ENCODE assay signal across 17 cellular contexts in the genomic region with DNA sequence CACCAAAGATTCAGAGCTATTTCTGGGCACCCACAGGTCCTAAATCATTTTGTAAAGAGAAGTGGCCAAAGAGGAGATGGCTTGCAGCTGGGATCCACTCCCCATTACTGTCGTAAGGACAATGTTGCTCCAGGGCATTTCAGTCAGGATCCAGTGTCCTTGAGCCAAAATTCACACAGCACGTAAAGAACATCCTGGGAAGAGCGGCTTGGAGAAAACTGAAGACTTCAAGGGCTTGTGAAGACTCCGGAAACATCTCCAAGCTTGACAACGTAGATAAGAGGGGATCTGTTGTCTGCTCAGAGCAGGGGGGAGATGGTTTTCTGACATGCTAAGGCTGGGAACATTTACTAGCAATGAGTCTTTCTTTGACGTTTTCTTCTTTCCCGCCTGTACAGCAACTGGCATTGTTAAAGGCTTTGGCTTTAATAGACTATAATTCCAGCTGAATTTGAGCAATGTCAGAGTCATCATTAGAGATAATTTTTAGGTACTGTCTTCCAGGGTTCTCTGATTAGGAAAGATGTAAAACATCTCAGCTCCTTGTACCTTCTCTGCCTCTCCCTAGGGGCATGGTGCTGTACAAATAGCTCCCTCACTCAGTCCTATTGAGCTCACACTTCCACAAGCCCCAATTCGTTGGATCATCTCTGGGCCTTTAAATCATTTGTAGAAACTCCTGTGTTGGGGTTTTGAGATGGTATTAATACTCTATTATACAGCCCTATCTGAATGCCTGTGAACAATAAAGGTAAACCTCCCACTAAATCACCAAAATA. TPM values are rescaled to one million over a fixed set of nuclear protein-coding genes. Genes with fewer than 3 reads are reported as not detected.
DNase-seq lines count a peak whose midpoint lies in the region; ATAC-seq and TF ChIP-seq lines count a peak whose summit lies in the region.
"Had no signal": no experiment of that assay in that cellular context is flagged by ENCODE, and none has a peak within 500 bp of the region (broad histone marks: within the 10 kb centered on the region; RNA-seq: fewer than 3 reads in every experiment).

No MANE protein-coding gene starts in this region.

- H3K27ac Mint-ChIP-seq in mesothelial cell of epicardium (peak overlapping the region; percentile 76), CD14-positive monocyte (no peak overlapping the region)
- H3K27ac Mint-ChIP-seq in activated CD4-positive, alpha-beta T cell treated with anti-CD3 and anti-CD28 coated beads, Interleukin-2, amount 10 ng/mL, durations not matched to agents 24 days and 14 days, result no peak overlapping the region
- H3K27ac Mint-ChIP-seq: IgD-negative memory B cell had no signal

- no peak for TF ChIP-seq CTCF in RWPE2 (IDR thresholded peaks at IDR 0.05; ENCODE audit: poor library complexity, severe bottlenecking)
- TF ChIP-seq CTCF in mesothelial cell of epicardium (IDR thresholded peaks at IDR 0.05; ENCODE audit: unreplicated experiment), result no peak
- no peak for TF ChIP-seq CTCF in CD14-positive monocyte (IDR thresholded peaks at IDR 0.05)
- TF ChIP-seq CTCF in tibial artery (IDR thresholded peaks at IDR 0.05), result no peak

- H3K4me1 ChIP-seq in RWPE2 (ENCODE audit: insufficient read depth, poor library complexity, severe bottlenecking) (no peaks in the 10 kb centered on the region), tibial artery (no peaks in the 10 kb centered on the region)
- H3K4me1 ChIP-seq: A549 had no signal

- no peak overlapping the region for H3K27ac ChIP-seq in RWPE2 (ENCODE audit: poor library complexity, severe bottlenecking)
- no peak overlapping the region for H3K27ac ChIP-seq in tibial artery
- H3K27ac ChIP-seq: A549, C4-2B had no signal

- H3K9me3 Mint-ChIP-seq in mesothelial cell of epicardium (peaks cover 10% of the 10 kb centered on the region), CD14-positive monocyte (peaks cover 0 to 12% (median 5%) of the 10 kb centered on the region in 7 donors)
- no peaks in the 10 kb centered on the region for H3K9me3 Mint-ChIP-seq in activated CD4-positive, alpha-beta T cell treated with anti-CD3 and anti-CD28 coated beads, Interleukin-2, amount 10 ng/mL, durations not matched to agents 24 days and 14 days
- H3K9me3 Mint-ChIP-seq: IgD-negative memory B cell had no signal

- H3K4me3 ChIP-seq in RWPE2 (ENCODE audit: severe bottlenecking), result no peak overlapping the region
- H3K4me3 ChIP-seq in tibial artery, result no peak overlapping the region
- H3K4me3 ChIP-seq: A549 had no signal

- H3K27me3 Mint-ChIP-seq in mesothelial cell of epicardium (ENCODE audit: low read depth), result peaks cover 15% of the 10 kb centered on the region
- H3K27me3 Mint-ChIP-seq in CD14-positive monocyte (ENCODE audit: low read depth in 3 of 3), result peaks cover 0 to 2% (median 2%) of the 10 kb centered on the region in 3 donors
- H3K27me3 Mint-ChIP-seq in activated CD4-positive, alpha-beta T cell treated with anti-CD3 and anti-CD28 coated beads, Interleukin-2, amount 10 ng/mL, durations not matched to agents 24 days and 14 days, result no peaks in the 10 kb centered on the region
- H3K27me3 Mint-ChIP-seq: IgD-negative memory B cell had no signal

- peaks cover 32% of the 10 kb centered on the region for H3K27me3 ChIP-seq in RWPE2 (ENCODE audit: insufficient read depth, poor library complexity, severe bottlenecking)
- no peaks in the 10 kb centered on the region for H3K27me3 ChIP-seq in tibial artery

- H3K9me3 ChIP-seq in RWPE2 (ENCODE audit: severe bottlenecking) (no peaks in the 10 kb centered on the region), tibial artery (no peaks in the 10 kb centered on the region)
- H3K9me3 ChIP-seq: A549 had no signal

- 0 out of 3 replicates have a peak, but pooled peaks have one; percentile 12 for ATAC-seq in RWPE2 (ENCODE audit: low read depth)
- no peak for ATAC-seq in activated CD4-positive, CD25-positive, alpha-beta regulatory T cell treated with anti-CD3 and anti-CD28 coated beads, Interleukin-2, amount 50 U/mL, for 24 hours
- ATAC-seq: A549 had no signal

- H3K36me3 ChIP-seq in RWPE2 (ENCODE audit: low read depth) (no peaks in the 10 kb centered on the region), tibial artery (no peaks in the 10 kb centered on the region)

- no peak overlapping the region for H3K4me3 Mint-ChIP-seq in mesothelial cell of epicardium
- no peak overlapping the region for H3K4me3 Mint-ChIP-seq in CD14-positive monocyte
- H3K4me3 Mint-ChIP-seq in activated CD4-positive, alpha-beta T cell treated with anti-CD3 and anti-CD28 coated beads, Interleukin-2, amount 10 ng/mL, durations not matched to agents 24 days and 14 days, result no peak overlapping the region
- H3K4me3 Mint-ChIP-seq: IgD-negative memory B cell had no signal

- intact Hi-C loops in CD14-positive monocyte (cut with micrococcal nuclease) (no loop called here), tibial artery (cut with DNase I; ENCODE audit: low total_unique reads) (no loop called here)
- intact Hi-C loops in activated CD4-positive, alpha-beta T cell treated with anti-CD3 and anti-CD28 coated beads, Interleukin-2, amount 10 ng/mL, durations not matched to agents 24 days and 14 days (cut with micrococcal nuclease), result no loop called here

- H3K4me1 Mint-ChIP-seq in mesothelial cell of epicardium (no peaks in the 10 kb centered on the region), CD14-positive monocyte (no peaks in the 10 kb centered on the region)
- no peaks in the 10 kb centered on the region for H3K4me1 Mint-ChIP-seq in activated CD4-positive, alpha-beta T cell treated with anti-CD3 and anti-CD28 coated beads, Interleukin-2, amount 10 ng/mL, durations not matched to agents 24 days and 14 days
- H3K4me1 Mint-ChIP-seq: IgD-negative memory B cell had no signal

- DNase-seq in EH (ENCODE audit: low read depth) (peak; percentile 2), RWPE2 (ENCODE audit: low spot score) (no peak), foreskin melanocyte (peak; percentile 7), mesothelial cell of epicardium (ENCODE audit: low spot score in 2 of 2, unreplicated experiment in 2 of 2) (no peak), CD14-positive monocyte (ENCODE audit: low spot score) (no peak), tibial artery (no peak)
- no peak for DNase-seq in activated CD4-positive, alpha-beta T cell treated with anti-CD3 and anti-CD28 coated beads, Interleukin-2, amount 10 ng/mL, durations not matched to agents 24 days and 14 days
- DNase-seq: COR-L47, DMS53, NCI-H1436, NCI-H2081, NCI-H345 had no signal

- H3K36me3 Mint-ChIP-seq in mesothelial cell of epicardium (peaks cover 2% of the 10 kb centered on the region), CD14-positive monocyte (no peaks in the 10 kb centered on the region)
- H3K36me3 Mint-ChIP-seq in activated CD4-positive, alpha-beta T cell treated with anti-CD3 and anti-CD28 coated beads, Interleukin-2, amount 10 ng/mL, durations not matched to agents 24 days and 14 days (ENCODE audit: low read depth), result no peaks in the 10 kb centered on the region
- H3K36me3 Mint-ChIP-seq: IgD-negative memory B cell had no signal

RNA-seq across cellular contexts. Expression of gene EGFLAM, which starts 39.7 kb away (rescaled TPM):
- 6.8 to 7.1 TPM (median 7.1 TPM) in 3 replicates for total RNA-seq in mesothelial cell of epicardium
- not detected for polyA plus RNA-seq in CD14-positive monocyte
- not detected in 2 replicates for total RNA-seq in activated CD4-positive, alpha-beta T cell treated with anti-CD3 and anti-CD28 coated beads, Interleukin-2, amount 10 ng/mL, durations not matched to agents 24 days and 14 days
- total RNA-seq: HT1080 had no signal
- polyA plus RNA-seq: IgD-negative memory B cell had no signal

Comparison
In these comparisons a context has a peak if more than half of its experiments do, and no peak if none do; other contexts are left out.
1. DNase-seq: peak in EH (single experiment) and foreskin melanocyte (single experiment); none in RWPE2 (single experiment), mesothelial cell of epicardium (0 of 2), CD14-positive monocyte (single experiment), activated CD4-positive, alpha-beta T cell treated with anti-CD3 and anti-CD28 coated beads, Interleukin-2, amount 10 ng/mL, durations not matched to agents 24 days and 14 days (single experiment) and tibial artery (0 of 2).